In the genomic region with DNA sequence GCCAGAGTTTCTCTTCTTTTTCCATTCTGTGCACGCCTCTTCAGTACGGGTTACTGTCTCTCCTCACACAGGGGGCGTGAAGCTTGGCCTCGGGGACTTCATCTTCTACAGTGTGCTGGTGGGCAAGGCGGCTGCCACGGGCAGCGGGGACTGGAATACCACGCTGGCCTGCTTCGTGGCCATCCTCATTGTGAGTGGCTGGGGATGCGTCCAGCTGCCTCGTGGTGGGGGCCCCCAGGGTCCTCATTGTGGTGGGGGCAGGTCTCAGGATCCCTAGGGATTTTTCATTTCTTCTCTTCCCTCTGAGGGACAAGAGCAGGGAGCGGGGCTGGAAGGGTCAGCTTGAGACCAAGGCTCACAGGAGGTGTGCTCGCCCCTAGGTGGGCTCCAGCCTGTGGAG, we compare ENCODE assay signal across 1 cellular context.
TF ChIP-seq lines count a peak whose summit lies in the region.

No MANE protein-coding gene starts in this region.

TF ChIP-seq in HEK293, 187 proteins besides CTCF, POLR2A, EP300 and RAD21:
- TF ChIP-seq GLIS2 (tag by site-specific recombination; IDR thresholded peaks at IDR 0.05) = peak; percentile 18; the same call in 1 of the 2 replicates
- no peak for TF ChIP-seq ZNF626 (tag by site-specific recombination; IDR thresholded peaks at IDR 0.05)
